ENCODE assay signal across 8 cellular contexts in the genomic region with DNA sequence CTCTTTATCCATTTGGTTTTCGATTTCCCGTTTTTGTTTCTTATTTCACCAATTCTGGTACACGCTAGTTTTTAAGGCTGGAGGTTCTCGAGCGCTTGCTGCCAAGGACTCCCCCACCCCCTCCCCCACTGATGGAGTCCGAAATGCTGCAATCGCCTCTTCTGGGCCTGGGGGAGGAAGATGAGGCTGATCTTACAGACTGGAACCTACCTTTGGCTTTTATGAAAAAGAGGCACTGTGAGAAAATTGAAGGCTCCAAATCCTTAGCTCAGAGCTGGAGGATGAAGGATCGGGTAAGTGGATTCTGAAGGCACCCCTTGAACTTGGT. TPM values are rescaled to one million over a fixed set of nuclear protein-coding genes. Genes with fewer than 3 reads are reported as not detected.
A peak's percentile ranks its signal among the peaks of the same experiment; 100 is the strongest.
DNase-seq lines count a peak whose midpoint lies in the region; ATAC-seq and TF ChIP-seq lines count a peak whose summit lies in the region.

No MANE protein-coding gene starts in this region.

- peaks cover 2 to 33% (median 24%) of the 10 kb centered on the region in 4 donors for H3K4me1 ChIP-seq in liver (ENCODE audit: control insufficient read depth in 4 of 4, insufficient read depth in 4 of 4, low read length in 3 of 4)

- H3K9ac ChIP-seq in liver (ENCODE audit: low read depth in 1 of 2, low read length in 2 of 2) = peak overlapping the region; percentile 93 to 96

- H3K27ac ChIP-seq in liver (ENCODE audit: low read depth in 1 of 2, low read length in 2 of 2) = no peak overlapping the region

- ATAC-seq in activated naive CD8-positive, alpha-beta T cell treated with anti-CD3 and anti-CD28 coated beads, Interleukin-2, amount 50 U/mL, for 24 hours = no peak

- H3K9me3 Mint-ChIP-seq in activated naive CD4-positive, alpha-beta T cell treated with anti-CD3 and anti-CD28 coated beads, Interleukin-2, amount 50 U/mL, for 24 hours = no peaks in the 10 kb centered on the region
- no peaks in the 10 kb centered on the region for H3K9me3 Mint-ChIP-seq in activated naive CD8-positive, alpha-beta T cell treated with anti-CD3 and anti-CD28 coated beads, Interleukin-2, amount 50 U/mL, for 24 hours
- no peaks in the 10 kb centered on the region for H3K9me3 Mint-ChIP-seq in type B pancreatic cell

- peak overlapping the region; percentile 93 for H3K4me3 Mint-ChIP-seq in activated naive CD4-positive, alpha-beta T cell treated with anti-CD3 and anti-CD28 coated beads, Interleukin-2, amount 50 U/mL, for 24 hours
- peak overlapping the region; percentile 93 for H3K4me3 Mint-ChIP-seq in activated naive CD8-positive, alpha-beta T cell treated with anti-CD3 and anti-CD28 coated beads, Interleukin-2, amount 50 U/mL, for 24 hours
- H3K4me3 Mint-ChIP-seq in type B pancreatic cell = peak overlapping the region; percentile 95

- no peak for DNase-seq in activated naive CD4-positive, alpha-beta T cell (lab: John Stamatoyannopoulos, UW)
- DNase-seq in activated naive CD8-positive, alpha-beta T cell treated with anti-CD3 and anti-CD28 coated beads, Interleukin-2, amount 50 U/mL, for 24 hours = no peak
- DNase-seq in type B pancreatic cell (ENCODE audit: extremely low spot score, unreplicated experiment) (no peak), DMS79 (lab: John Stamatoyannopoulos, UW) (no peak), GDM1 (lab: John Stamatoyannopoulos, UW) (no peak), NCI-H2081 treated with DMSO at 0.1 percent for 48 hours (lab: John Stamatoyannopoulos, UW) (no peak)

- peaks cover 3% of the 10 kb centered on the region for H3K27me3 Mint-ChIP-seq in activated naive CD4-positive, alpha-beta T cell treated with anti-CD3 and anti-CD28 coated beads, Interleukin-2, amount 50 U/mL, for 24 hours
- H3K27me3 Mint-ChIP-seq in activated naive CD8-positive, alpha-beta T cell treated with anti-CD3 and anti-CD28 coated beads, Interleukin-2, amount 50 U/mL, for 24 hours = peaks cover 11% of the 10 kb centered on the region
- peaks cover 3% of the 10 kb centered on the region for H3K27me3 Mint-ChIP-seq in type B pancreatic cell

- no peak for TF ChIP-seq CTCF in liver (IDR thresholded peaks at IDR 0.05; ENCODE audit: low read depth, low read length, missing input control)
- no peak for TF ChIP-seq CTCF in type B pancreatic cell (conservative IDR thresholded peaks at IDR 0.05)

- TF ChIP-seq RAD21 in liver (IDR thresholded peaks at IDR 0.05) = no peak

- H3K9me3 ChIP-seq in liver (ENCODE audit: control insufficient read depth in 4 of 4, low read length in 3 of 4) = no peaks in the 10 kb centered on the region

- H3K4me1 Mint-ChIP-seq in activated naive CD4-positive, alpha-beta T cell treated with anti-CD3 and anti-CD28 coated beads, Interleukin-2, amount 50 U/mL, for 24 hours = peaks cover 34% of the 10 kb centered on the region
- H3K4me1 Mint-ChIP-seq in activated naive CD8-positive, alpha-beta T cell treated with anti-CD3 and anti-CD28 coated beads, Interleukin-2, amount 50 U/mL, for 24 hours = peaks cover 36% of the 10 kb centered on the region
- peaks cover 25% of the 10 kb centered on the region for H3K4me1 Mint-ChIP-seq in type B pancreatic cell (ENCODE audit: unreplicated experiment)

- WGBS in liver = 6% methylated on average over 8 of the region's 8 CpGs

- H3K36me3 ChIP-seq in liver (ENCODE audit: control insufficient read depth in 4 of 4, insufficient read depth in 3 of 4, low read depth in 1 of 4, low read length in 3 of 4) = no peaks in the 10 kb centered on the region

- H3K36me3 Mint-ChIP-seq in activated naive CD4-positive, alpha-beta T cell treated with anti-CD3 and anti-CD28 coated beads, Interleukin-2, amount 50 U/mL, for 24 hours = peaks cover 4% of the 10 kb centered on the region
- H3K36me3 Mint-ChIP-seq in activated naive CD8-positive, alpha-beta T cell treated with anti-CD3 and anti-CD28 coated beads, Interleukin-2, amount 50 U/mL, for 24 hours (ENCODE audit: low read depth) = peaks cover 8% of the 10 kb centered on the region
- no peaks in the 10 kb centered on the region for H3K36me3 Mint-ChIP-seq in type B pancreatic cell

- peak overlapping the region; percentile 97 for H3K27ac Mint-ChIP-seq in activated naive CD4-positive, alpha-beta T cell treated with anti-CD3 and anti-CD28 coated beads, Interleukin-2, amount 50 U/mL, for 24 hours
- H3K27ac Mint-ChIP-seq in activated naive CD8-positive, alpha-beta T cell treated with anti-CD3 and anti-CD28 coated beads, Interleukin-2, amount 50 U/mL, for 24 hours = peak overlapping the region; percentile 97
- H3K27ac Mint-ChIP-seq in type B pancreatic cell = peak overlapping the region; percentile 91

- peak overlapping the region; percentile 92 to 100 (median 99) for H3K4me3 ChIP-seq in liver (ENCODE audit: low read depth in 1 of 3, low read length in 3 of 3)

- H3K27me3 ChIP-seq in liver (ENCODE audit: control insufficient read depth in 4 of 4, insufficient read depth in 4 of 4, low read length in 3 of 4) = no peaks in the 10 kb centered on the region

TF ChIP-seq in liver, 16 proteins besides CTCF, POLR2A, EP300 and RAD21:
- TF ChIP-seq MAX (IDR thresholded peaks at IDR 0.05) (no peak), SP1 (IDR thresholded peaks at IDR 0.05) (no peak), EGR1 (IDR thresholded peaks at IDR 0.05; ENCODE audit: low read depth in 2 of 2) (no peak), YY1 (IDR thresholded peaks at IDR 0.05) (no peak), FOXA1 (IDR thresholded peaks at IDR 0.05) (no peak), GABPA (IDR thresholded peaks at IDR 0.05 in 1 of 2, conservative IDR thresholded peaks at IDR 0.05 in 1 of 2) (no peak), FOXA2 (IDR thresholded peaks at IDR 0.05) (no peak), HNF4A (conservative IDR thresholded peaks at IDR 0.05) (no peak), ZBTB33 (IDR thresholded peaks at IDR 0.05) (no peak), HNF4G (IDR thresholded peaks at IDR 0.05) (no peak), RXRA (IDR thresholded peaks at IDR 0.05) (no peak), TAF1 (conservative IDR thresholded peaks at IDR 0.05) (no peak), JUND (IDR thresholded peaks at IDR 0.05) (no peak), NR2F2 (IDR thresholded peaks at IDR 0.05) (no peak)
- TF ChIP-seq, protein P1, sequence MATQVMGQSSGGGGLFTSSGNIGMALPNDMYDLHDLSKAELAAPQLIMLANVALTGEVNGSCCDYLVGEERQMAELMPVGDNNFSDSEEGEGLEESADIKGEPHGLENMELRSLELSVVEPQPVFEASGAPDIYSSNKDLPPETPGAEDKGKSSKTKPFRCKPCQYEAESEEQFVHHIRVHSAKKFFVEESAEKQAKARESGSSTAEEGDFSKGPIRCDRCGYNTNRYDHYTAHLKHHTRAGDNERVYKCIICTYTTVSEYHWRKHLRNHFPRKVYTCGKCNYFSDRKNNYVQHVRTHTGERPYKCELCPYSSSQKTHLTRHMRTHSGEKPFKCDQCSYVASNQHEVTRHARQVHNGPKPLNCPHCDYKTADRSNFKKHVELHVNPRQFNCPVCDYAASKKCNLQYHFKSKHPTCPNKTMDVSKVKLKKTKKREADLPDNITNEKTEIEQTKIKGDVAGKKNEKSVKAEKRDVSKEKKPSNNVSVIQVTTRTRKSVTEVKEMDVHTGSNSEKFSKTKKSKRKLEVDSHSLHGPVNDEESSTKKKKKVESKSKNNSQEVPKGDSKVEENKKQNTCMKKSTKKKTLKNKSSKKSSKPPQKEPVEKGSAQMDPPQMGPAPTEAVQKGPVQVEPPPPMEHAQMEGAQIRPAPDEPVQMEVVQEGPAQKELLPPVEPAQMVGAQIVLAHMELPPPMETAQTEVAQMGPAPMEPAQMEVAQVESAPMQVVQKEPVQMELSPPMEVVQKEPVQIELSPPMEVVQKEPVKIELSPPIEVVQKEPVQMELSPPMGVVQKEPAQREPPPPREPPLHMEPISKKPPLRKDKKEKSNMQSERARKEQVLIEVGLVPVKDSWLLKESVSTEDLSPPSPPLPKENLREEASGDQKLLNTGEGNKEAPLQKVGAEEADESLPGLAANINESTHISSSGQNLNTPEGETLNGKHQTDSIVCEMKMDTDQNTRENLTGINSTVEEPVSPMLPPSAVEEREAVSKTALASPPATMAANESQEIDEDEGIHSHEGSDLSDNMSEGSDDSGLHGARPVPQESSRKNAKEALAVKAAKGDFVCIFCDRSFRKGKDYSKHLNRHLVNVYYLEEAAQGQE (IDR thresholded peaks at IDR 0.05) = no peak
- TF ChIP-seq, protein P2, sequence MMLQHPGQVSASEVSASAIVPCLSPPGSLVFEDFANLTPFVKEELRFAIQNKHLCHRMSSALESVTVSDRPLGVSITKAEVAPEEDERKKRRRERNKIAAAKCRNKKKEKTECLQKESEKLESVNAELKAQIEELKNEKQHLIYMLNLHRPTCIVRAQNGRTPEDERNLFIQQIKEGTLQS (IDR thresholded peaks at IDR 0.05) = no peak

RNA-seq across cellular contexts. Expression of gene RPTOR, which starts 0.8 kb away (rescaled TPM):
- total RNA-seq in liver = 10 to 100 TPM; 13.3 to 25.4 TPM
- polyA plus RNA-seq in liver = 1 to 10 TPM; 4.8 to 10.0 TPM
- 29.3 and 39.8 TPM in 2 replicates for total RNA-seq in type B pancreatic cell (ENCODE audit: low replicate concordance)
